Comparison of ENCODE assay signal across 9 cellular contexts in the genomic region with DNA sequence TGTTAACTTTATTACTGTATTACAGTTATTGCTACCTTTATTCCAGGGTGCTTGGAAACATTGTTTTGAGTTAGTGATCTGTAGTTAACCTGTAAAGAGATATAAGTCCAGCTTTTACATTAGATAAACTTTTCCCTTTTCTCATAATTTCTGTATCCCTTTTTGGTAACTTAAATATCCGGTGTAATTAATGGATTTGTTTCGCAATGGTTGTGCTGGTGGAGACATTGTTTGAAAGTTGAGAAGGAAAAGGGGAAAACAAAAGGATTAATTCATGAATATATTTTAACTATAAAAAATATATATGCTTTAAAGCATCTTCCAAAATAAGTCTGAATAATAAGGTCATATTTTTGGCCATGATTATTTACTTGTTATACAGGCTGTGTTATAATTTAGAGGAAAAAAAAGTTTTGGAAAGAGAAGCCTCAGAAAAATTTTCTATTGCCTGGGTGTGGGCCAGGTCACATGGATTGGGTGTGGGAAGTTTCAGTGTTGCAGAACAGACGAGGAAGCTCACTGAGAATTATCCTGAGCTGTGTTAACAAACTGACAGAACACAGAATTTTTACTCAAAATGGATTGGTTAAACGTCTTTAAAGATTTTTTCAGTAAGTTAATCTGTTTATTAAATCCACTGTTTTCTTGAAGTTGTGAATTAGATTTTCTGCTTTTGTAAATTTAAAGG. TPM values are rescaled to one million over a fixed set of nuclear protein-coding genes. Genes with fewer than 3 reads are reported as not detected.
DNase-seq lines count a peak whose midpoint lies in the region; ATAC-seq and TF ChIP-seq lines count a peak whose summit lies in the region.
"Had no signal": no experiment of that assay in that cellular context is flagged by ENCODE, and none has a peak within 500 bp of the region (broad histone marks: within the 10 kb centered on the region; RNA-seq: fewer than 3 reads in every experiment).

No MANE protein-coding gene starts in this region.

- peaks cover under 1% of the 10 kb centered on the region for H3K9me3 Mint-ChIP-seq in nephron progenitor cell

- H3K27me3 Mint-ChIP-seq in nephron progenitor cell (ENCODE audit: low read depth, poor library complexity), result no peaks in the 10 kb centered on the region

- H3K79me2 ChIP-seq in ACC112 (ENCODE audit: control insufficient read depth, insufficient read depth, low read length, unreplicated experiment), result peaks cover 37% of the 10 kb centered on the region

- H3K4me1 ChIP-seq in ACC112 (ENCODE audit: control insufficient read depth, insufficient read depth, low read length, unreplicated experiment), result peaks cover 27% of the 10 kb centered on the region
- peaks cover 9% of the 10 kb centered on the region for H3K4me1 ChIP-seq in effector memory CD4-positive, alpha-beta T cell (ENCODE audit: control insufficient read depth, insufficient read depth, low read length, poor library complexity, severe bottlenecking)

- no peaks in the 10 kb centered on the region for H3K27me3 ChIP-seq in ACC112 (ENCODE audit: insufficient read depth, low read length)
- no peaks in the 10 kb centered on the region for H3K27me3 ChIP-seq in effector memory CD4-positive, alpha-beta T cell (replicated peaks; ENCODE audit: control insufficient read depth, insufficient read depth, low read length, poor library complexity, severe bottlenecking)

- peak overlapping the region; percentile 68 for H3K4me3 ChIP-seq in ACC112 (ENCODE audit: low read depth, low read length)
- no peak overlapping the region for H3K4me3 ChIP-seq in fibroblast of villous mesenchyme (ENCODE audit: low read depth, low read length)
- no peak overlapping the region for H3K4me3 ChIP-seq in effector memory CD4-positive, alpha-beta T cell (ENCODE audit: insufficient read depth, low read depth, low read length, poor library complexity, severe bottlenecking)

- peak overlapping the region; percentile 62 for H3K27ac ChIP-seq in ACC112 (ENCODE audit: low read depth, low read length)
- H3K27ac ChIP-seq in effector memory CD4-positive, alpha-beta T cell (ENCODE audit: insufficient read depth, low read length, poor library complexity, severe bottlenecking), result no peak overlapping the region
- H3K27ac ChIP-seq: WERI-Rb-1 had no signal

- no peak overlapping the region for H3K4me3 Mint-ChIP-seq in nephron progenitor cell

- ATAC-seq in HG03196 (IDR thresholded peaks at IDR 0.05; ENCODE audit: unreplicated experiment) (no peak), HG03097 (IDR thresholded peaks at IDR 0.05; ENCODE audit: low FRiP score, unreplicated experiment) (no peak)

- TF ChIP-seq CTCF in fibroblast of villous mesenchyme (IDR thresholded peaks at IDR 0.05; ENCODE audit: insufficient read depth, low read depth, low read length) (no peak), nephron progenitor cell (IDR thresholded peaks at IDR 0.05) (no peak)

- no peaks in the 10 kb centered on the region for H3K9me3 ChIP-seq in effector memory CD4-positive, alpha-beta T cell (ENCODE audit: control insufficient read depth, low read length)

- no peaks in the 10 kb centered on the region for H3K4me1 Mint-ChIP-seq in nephron progenitor cell

- H2AFZ ChIP-seq in ACC112 (ENCODE audit: low read length, unreplicated experiment), result no peak overlapping the region

- peak; percentile 8 for DNase-seq in SW480 (ENCODE audit: low spot score)
- peak; percentile 72 for DNase-seq in fibroblast of villous mesenchyme (ENCODE audit: low read depth)
- DNase-seq in nephron progenitor cell, result no peak
- no peak for DNase-seq in RPMI8226
- no peak for DNase-seq in effector memory CD4-positive, alpha-beta T cell
- DNase-seq: WERI-Rb-1 had no signal

- peaks cover 52% of the 10 kb centered on the region for H3K36me3 Mint-ChIP-seq in nephron progenitor cell (ENCODE audit: low read depth)

- peak overlapping the region; percentile 47 for H3K27ac Mint-ChIP-seq in nephron progenitor cell

- H3K36me3 ChIP-seq in ACC112 (ENCODE audit: insufficient read depth, low read length), result peaks cover 6% of the 10 kb centered on the region; the same call in 1 of the 2 replicates
- peaks cover 3% of the 10 kb centered on the region for H3K36me3 ChIP-seq in effector memory CD4-positive, alpha-beta T cell (ENCODE audit: control insufficient read depth, insufficient read depth, low read length)

RNA-seq across cellular contexts. Expression of a gene that starts 27.7 kb away (rescaled TPM):
- total RNA-seq in fibroblast of villous mesenchyme, result 1.6 and 2.2 TPM in 2 replicates

Comparison
In these comparisons a context has a peak if more than half of its experiments do, and no peak if none do; other contexts are left out.
1. DNase-seq: peak in SW480 (single experiment) and fibroblast of villous mesenchyme (single experiment); none in nephron progenitor cell (single experiment), RPMI8226 (single experiment) and effector memory CD4-positive, alpha-beta T cell (0 of 3).